ENCODE assay signal across 16 cellular contexts in the genomic region with DNA sequence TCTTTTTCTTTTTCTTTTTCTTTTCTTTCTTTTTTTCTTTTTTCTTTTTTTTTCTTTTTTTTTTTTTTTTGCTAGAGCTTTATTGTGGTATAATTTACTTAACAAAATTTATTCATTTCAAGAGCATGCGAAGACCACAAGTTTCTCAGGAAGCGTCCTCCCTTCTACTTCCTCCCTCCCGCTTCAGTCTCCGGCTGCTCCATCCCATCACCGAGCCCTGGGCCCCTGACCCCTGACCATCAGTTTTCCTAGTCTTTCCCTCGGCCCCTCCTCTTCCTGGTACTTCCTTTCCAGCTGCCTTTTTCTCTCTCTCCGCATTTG.
A peak's percentile ranks its signal among the peaks of the same experiment; 100 is the strongest.
DNase-seq lines count a peak whose midpoint lies in the region; ATAC-seq lines count a peak whose summit lies in the region.
"Had no signal": no experiment of that assay in that cellular context is flagged by ENCODE, and none has a peak within 500 bp of the region (broad histone marks: within the 10 kb centered on the region; RNA-seq: fewer than 3 reads in every experiment).

No MANE protein-coding gene starts in this region.

- H3K36me3 Mint-ChIP-seq in stimulated activated naive CD8-positive, alpha-beta T cell treated with anti-CD3 and anti-CD28 coated beads, Interleukin-15, Interleukin-2, amounts not matched to agents 100 ng/mL and 50 ng/mL, for 24 hours (ENCODE audit: low read depth): peaks cover 22% of the 10 kb centered on the region

- no peak overlapping the region for H3K27ac Mint-ChIP-seq in stimulated activated naive CD8-positive, alpha-beta T cell treated with anti-CD3 and anti-CD28 coated beads, Interleukin-15, Interleukin-2, amounts not matched to agents 100 ng/mL and 50 ng/mL, for 24 hours
- H3K27ac Mint-ChIP-seq: mesothelial cell of epicardium had no signal

- no peak for DNase-seq in stimulated activated naive CD8-positive, alpha-beta T cell treated with anti-CD3 and anti-CD28 coated beads, Interleukin-15, Interleukin-2, amounts not matched to agents 100 U/mL and 50 U/mL, for 24 hours
- peak; percentile 19 for DNase-seq in UCSD-AML1 (lab: John Stamatoyannopoulos, UW; ENCODE audit: unreplicated experiment)
- peak; percentile 48 for DNase-seq in iPS-NIHi11 (ENCODE audit: low spot score)
- DNase-seq in NCI-H1694 (lab: John Stamatoyannopoulos, UW): no peak
- DNase-seq in HPDE6-E6E7 (ENCODE audit: extremely low spot score): no peak
- DNase-seq in glomerular visceral epithelial cell (ENCODE audit: extremely low spot score): no peak
- DNase-seq: DMS 273 treated with DMSO at 0.1 percent for 48 hours; HCEC 1CT; kidney glomerular epithelial cell; NCI-H2107; NCI-H748 treated with DMSO at 0.1 percent for 48 hours; stimulated activated CD4-positive, alpha-beta T cell treated with anti-CD3 and anti-CD28 coated beads, Interleukin-2, amount 100 ng/mL, for 48 hours had no signal

- no peaks in the 10 kb centered on the region for H3K9me3 Mint-ChIP-seq in stimulated activated naive CD8-positive, alpha-beta T cell treated with anti-CD3 and anti-CD28 coated beads, Interleukin-15, Interleukin-2, amounts not matched to agents 100 ng/mL and 50 ng/mL, for 24 hours
- H3K9me3 Mint-ChIP-seq: mesothelial cell of epicardium had no signal

- ATAC-seq in stimulated activated naive CD8-positive, alpha-beta T cell treated with anti-CD3 and anti-CD28 coated beads, Interleukin-15, Interleukin-2, amounts not matched to agents 100 U/mL and 50 U/mL, for 24 hours: no peak
- ATAC-seq in GM18519 (IDR thresholded peaks at IDR 0.05; ENCODE audit: low FRiP score, unreplicated experiment): no peak
- ATAC-seq: Panc1 had no signal

- H3K4me3 Mint-ChIP-seq in stimulated activated naive CD8-positive, alpha-beta T cell treated with anti-CD3 and anti-CD28 coated beads, Interleukin-15, Interleukin-2, amounts not matched to agents 100 ng/mL and 50 ng/mL, for 24 hours: peak overlapping the region; percentile 54
- H3K4me3 Mint-ChIP-seq: mesothelial cell of epicardium had no signal

- peaks cover 10% of the 10 kb centered on the region for H3K4me1 Mint-ChIP-seq in stimulated activated naive CD8-positive, alpha-beta T cell treated with anti-CD3 and anti-CD28 coated beads, Interleukin-15, Interleukin-2, amounts not matched to agents 100 ng/mL and 50 ng/mL, for 24 hours (ENCODE audit: low read depth)
- H3K4me1 Mint-ChIP-seq: mesothelial cell of epicardium had no signal

- H3K27me3 Mint-ChIP-seq in stimulated activated naive CD8-positive, alpha-beta T cell treated with anti-CD3 and anti-CD28 coated beads, Interleukin-15, Interleukin-2, amounts not matched to agents 100 ng/mL and 50 ng/mL, for 24 hours: no peaks in the 10 kb centered on the region

Comparison
In these comparisons a context has a peak if more than half of its experiments do, and no peak if none do; other contexts are left out.
1. DNase-seq: peak in UCSD-AML1 (single experiment) and iPS-NIHi11 (single experiment); none in stimulated activated naive CD8-positive, alpha-beta T cell treated with anti-CD3 and anti-CD28 coated beads, Interleukin-15, Interleukin-2, amounts not matched to agents 100 U/mL and 50 U/mL, for 24 hours (single experiment), NCI-H1694 (single experiment), HPDE6-E6E7 (single experiment) and glomerular visceral epithelial cell (single experiment).